In the genomic region with DNA sequence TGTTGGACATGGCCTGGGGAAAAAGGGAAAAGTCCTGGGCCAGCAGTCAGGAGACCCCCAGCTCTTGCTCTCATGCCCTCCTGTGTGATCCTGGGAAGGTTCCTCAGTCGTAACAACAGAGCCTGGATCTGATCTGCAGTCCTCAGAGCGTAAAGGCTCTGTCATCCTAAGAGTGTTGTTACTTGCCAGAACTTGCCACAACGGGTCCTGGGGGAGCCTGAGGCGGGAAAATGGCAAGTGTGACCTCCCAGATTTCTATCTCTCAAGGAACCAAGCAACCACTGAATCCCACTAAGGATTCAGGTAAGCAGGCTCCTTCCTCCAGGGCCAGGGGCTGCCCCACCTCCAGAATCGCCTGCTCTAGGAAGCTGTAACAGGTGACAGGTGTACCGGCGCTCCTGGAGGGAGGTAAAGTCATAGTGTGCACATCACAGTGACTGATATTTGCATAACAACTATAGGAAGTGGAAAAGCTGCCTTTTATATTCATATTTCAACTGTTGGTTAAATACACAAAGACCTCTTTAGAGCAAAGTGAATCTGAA, we compare ENCODE assay signal across 28 cellular contexts. TPM values are rescaled to one million over a fixed set of nuclear protein-coding genes. Genes with fewer than 3 reads are reported as not detected.
DNase-seq lines count a peak whose midpoint lies in the region; ATAC-seq, FAIRE-seq and TF ChIP-seq lines count a peak whose summit lies in the region.
"Had no signal": no experiment of that assay in that cellular context is flagged by ENCODE, and none has a peak within 500 bp of the region (broad histone marks: within the 10 kb centered on the region; RNA-seq: fewer than 3 reads in every experiment).

No MANE protein-coding gene starts in this region.

- H3K4me2 ChIP-seq in BLaER1 (peak overlapping the region; percentile 81), osteoblast (ENCODE audit: insufficient read depth, low read length) (no peak overlapping the region)

- DNase-seq in GM12892 (ENCODE audit: insufficient read length) (no peak), epithelial cell of esophagus (ENCODE audit: low read depth) (peak; percentile 76), osteoblast (ENCODE audit: insufficient read length, low spot score, missing footprints) (peak; percentile 53), dorsolateral prefrontal cortex (no peak)
- DNase-seq: activated CD4-positive, alpha-beta T cell treated with anti-CD3 and anti-CD28 coated beads for 4 hours; activated naive CD4-positive, alpha-beta T cell treated with Interleukin-2 at 50 U/mL for 16 hours; activated T-cell treated with anti-CD3 and anti-CD28 coated beads, Interleukin-2, amount 50 U/mL, for 72 hours; adrenal gland; brain microvascular endothelial cell; colonic mucosa; GF-D8; islet precursor cell; Karpas-422; naive B cell; NCI-H1048; NCI-H187; NCI-H345; NCI-H774; nucleus accumbens; small intestine; stimulated activated CD4-positive, alpha-beta T cell treated with anti-CD3 and anti-CD28 coated beads, Interleukin-1b, Interleukin-23, amount 100 ng/mL, for 48 hours had no signal

- H3K36me3 ChIP-seq in BLaER1 (peaks cover 25% of the 10 kb centered on the region; the same call in 1 of the 2 replicates), osteoblast (ENCODE audit: insufficient read depth, low read length) (peaks cover 4% of the 10 kb centered on the region)
- H3K36me3 ChIP-seq: brain microvascular endothelial cell, colonic mucosa had no signal

- TF ChIP-seq CTCF in epithelial cell of esophagus (IDR thresholded peaks at IDR 0.05; ENCODE audit: insufficient read depth, low read depth, low read length, missing control alignments) (no peak), osteoblast (IDR thresholded peaks at IDR 0.05; ENCODE audit: extremely low read depth, low read depth, low read length) (no peak), dorsolateral prefrontal cortex (IDR thresholded peaks at IDR 0.05 in 54 of 56, conservative IDR thresholded peaks at IDR 0.05 in 2 of 56; ENCODE audit: low read depth in 1 of 56, partially characterized antibody in 56 of 56) (no peak)

- peaks cover 26% of the 10 kb centered on the region; the same call in 1 of the 2 replicates for H4K20me1 ChIP-seq in BLaER1
- no peaks in the 10 kb centered on the region for H4K20me1 ChIP-seq in osteoblast (ENCODE audit: insufficient read depth, low read length)

- peak; percentile 69 for FAIRE-seq in GM12892 (lab: Jason Lieb, UNC)
- FAIRE-seq: H54, small intestine had no signal

- H3K79me2 ChIP-seq in osteoblast (ENCODE audit: insufficient read depth, low read length): no peaks in the 10 kb centered on the region

- H3K9me3 ChIP-seq in BLaER1 (no peaks in the 10 kb centered on the region), osteoblast (ENCODE audit: low read depth, low read length) (no peaks in the 10 kb centered on the region)
- H3K9me3 ChIP-seq: adrenal gland, colonic mucosa, suprapubic skin had no signal

- H3K27me3 ChIP-seq in BLaER1: no peaks in the 10 kb centered on the region
- H3K27me3 ChIP-seq in osteoblast (ENCODE audit: insufficient read depth, low read length): no peaks in the 10 kb centered on the region
- H3K27me3 ChIP-seq in dorsolateral prefrontal cortex: no peaks in the 10 kb centered on the region
- H3K27me3 ChIP-seq: adrenal gland, brain microvascular endothelial cell, colonic mucosa, suprapubic skin had no signal

- TF ChIP-seq POLR2A in GM12892 (IDR thresholded peaks at IDR 0.05; ENCODE audit: low read depth, low read length): no peak

- ATAC-seq in GM21619 (IDR thresholded peaks at IDR 0.05; ENCODE audit: unreplicated experiment) (no peak), GM21717 (IDR thresholded peaks at IDR 0.05; ENCODE audit: unreplicated experiment) (no peak)
- ATAC-seq: activated T-cell treated with anti-CD3 and anti-CD28 coated beads, Interleukin-2, amount 50 U/mL, for 72 hours; SK-N-SH treated with all-trans-retinoic acid at 6 μM for 48 hours had no signal

- H2AFZ ChIP-seq in osteoblast (ENCODE audit: low read length): no peak overlapping the region

- H3K9ac ChIP-seq in BLaER1: no peak overlapping the region

- H3K4me3 ChIP-seq in BLaER1: no peak overlapping the region
- H3K4me3 ChIP-seq in epithelial cell of esophagus (ENCODE audit: low read length): no peak overlapping the region
- no peak overlapping the region for H3K4me3 ChIP-seq in osteoblast (ENCODE audit: insufficient read depth, low read length)
- no peak overlapping the region for H3K4me3 ChIP-seq in dorsolateral prefrontal cortex
- H3K4me3 ChIP-seq: adrenal gland, colonic mucosa, suprapubic skin had no signal

- intact Hi-C loops in dorsolateral prefrontal cortex (cut with DNase I): loop anchor here in 1 of 2 donors (5.0 kb wide), 1 partner anchor 110 kb away; no protein-coding TSS in a partner anchor

- H3K27ac ChIP-seq in BLaER1 (no peak overlapping the region), osteoblast (ENCODE audit: low read depth, low read length) (no peak overlapping the region), dorsolateral prefrontal cortex (peak overlapping the region in 1 of 59 donors; percentile 6)
- H3K27ac ChIP-seq: brain microvascular endothelial cell, suprapubic skin had no signal

- peaks cover 49% of the 10 kb centered on the region for H3K4me1 ChIP-seq in BLaER1
- H3K4me1 ChIP-seq in osteoblast (ENCODE audit: insufficient read depth, low read length): peaks cover 12% of the 10 kb centered on the region

RNA-seq across cellular contexts. Expression of gene HS1BP3, which starts 18.4 kb away (rescaled TPM):
- polyA plus RNA-seq in GM12892 (2012; ENCODE audit: missing spikeins): 7.3 TPM
- total RNA-seq in osteoblast (47.4 and 47.8 TPM in 2 replicates), dorsolateral prefrontal cortex (10 to 100 TPM; 18.3 to 36.0 (median 26.0) TPM)

RNA-seq across cellular contexts. Expression of gene GDF7, which starts 34.4 kb away (rescaled TPM):
- 0.19 TPM for polyA plus RNA-seq in GM12892 (2012; ENCODE audit: missing spikeins)
- total RNA-seq in osteoblast (under 0.01 TPM in 1 of 2 replicates, not detected in the other), dorsolateral prefrontal cortex (10 to 100 TPM in 2 of 120 experiments, 1 to 10 TPM in 117, under 1 TPM in 1; 0.95 to 12.5 (median 4.1) TPM)
- polyA plus RNA-seq: fibroblast of lung had no signal

Comparison
In these comparisons a context has a peak if more than half of its experiments do, and no peak if none do; other contexts are left out.
1. DNase-seq: peak in epithelial cell of esophagus (single experiment) and osteoblast (single experiment); none in GM12892 (single experiment) and dorsolateral prefrontal cortex (0 of 10).